ENCODE assay signal across 17 cellular contexts in genomic region chr2:19846030-19846429, GRCh38.
"Had no signal": no experiment of that assay in that cellular context is flagged by ENCODE, and none has a peak within 500 bp of the region (broad histone marks: within the 10 kb centered on the region; RNA-seq: fewer than 3 reads in every experiment).

No MANE protein-coding gene starts in this region.

- DNase-seq: activated CD4-positive, alpha-beta T cell treated with anti-CD3 and anti-CD28 coated beads, Interleukin-2, amount 50 U/mL, for 1 hour; activated CD4-positive, CD25-positive, alpha-beta regulatory T cell; activated naive CD4-positive, alpha-beta T cell treated with anti-CD3 and anti-CD28 coated beads, Interleukin-2, amount 50 U/mL, for 16 hours; activated T-cell treated with anti-CD3 and anti-CD28 coated beads, Interleukin-2, amount 50 U/mL, for 1 hour; adrenal gland; central memory CD4-positive, alpha-beta T cell; erythroblast; immature natural killer cell; occipital lobe; stimulated activated CD4-positive, alpha-beta T cell treated with anti-CD3 and anti-CD28 coated beads, Interleukin-2, amount 100 ng/mL, for 48 hours; stimulated activated naive CD4-positive, alpha-beta T cell treated with Interleukin-2 at 50 U/mL for 16 hours; upper lobe of left lung had no signal

- H3K36me3 Mint-ChIP-seq: immature natural killer cell; memory B cell; natural killer cell treated with Interleukin-12 subunit alpha and Interleukin-12 subunit beta and Interleukin-15 and Interleukin-18, amount 100 ng/mL, for 72 hours had no signal

- H3K27ac ChIP-seq: adrenal gland, prostate gland, suprapubic skin, upper lobe of left lung had no signal

- H3K4me3 Mint-ChIP-seq: dendritic cell treated with granulocyte-macrophage colony-stimulating factor and Interleukin-4, amounts not matched to agents 40 ng/mL and 50 ng/mL, for 4 days; immature natural killer cell; memory B cell; natural killer cell treated with Interleukin-12 subunit alpha and Interleukin-12 subunit beta and Interleukin-15 and Interleukin-18, amount 100 ng/mL, for 72 hours had no signal

- H3K27ac Mint-ChIP-seq: dendritic cell treated with granulocyte-macrophage colony-stimulating factor and Interleukin-4, amounts not matched to agents 40 ng/mL and 50 ng/mL, for 4 days; immature natural killer cell; memory B cell; natural killer cell treated with Interleukin-12 subunit alpha and Interleukin-12 subunit beta and Interleukin-15 and Interleukin-18, amount 100 ng/mL, for 72 hours had no signal

- H3K27me3 ChIP-seq: adrenal gland, suprapubic skin, upper lobe of left lung had no signal

- ATAC-seq: natural killer cell treated with Interleukin-12 subunit alpha and Interleukin-12 subunit beta and Interleukin-15 and Interleukin-18, amount 100 ng/mL, for 72 hours had no signal

- H3K9me3 ChIP-seq: adrenal gland, prostate gland, suprapubic skin, upper lobe of left lung had no signal

- H3K36me3 ChIP-seq: adrenal gland, prostate gland, suprapubic skin, upper lobe of left lung had no signal

- H3K4me3 ChIP-seq: adrenal gland, prostate gland, suprapubic skin, upper lobe of left lung had no signal

- H3K4me1 Mint-ChIP-seq: immature natural killer cell, memory B cell had no signal

- H3K4me1 ChIP-seq: adrenal gland, prostate gland, suprapubic skin, upper lobe of left lung had no signal
